28 cellular contexts compared by ENCODE assay signal in the genomic region with DNA sequence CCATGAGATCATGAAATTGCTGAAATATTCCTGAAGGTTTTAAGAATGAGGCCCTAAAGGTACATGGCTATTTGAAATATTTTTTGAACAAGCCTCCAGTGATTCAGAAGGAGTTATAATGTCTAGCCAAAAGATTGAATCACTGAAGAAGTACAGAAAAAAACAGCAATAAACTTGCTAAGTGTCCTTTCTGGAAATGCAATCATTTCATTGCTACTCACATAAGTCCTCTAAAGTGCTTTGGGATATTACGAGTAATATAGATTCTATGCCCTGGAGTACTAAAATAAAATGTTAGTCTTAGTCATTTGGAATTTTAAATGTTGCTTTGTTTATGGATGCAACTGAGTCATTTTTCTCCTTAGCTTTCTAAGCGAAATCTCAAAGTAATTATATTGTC.
"Had no signal": no experiment of that assay in that cellular context is flagged by ENCODE, and none has a peak within 500 bp of the region (broad histone marks: within the 10 kb centered on the region; RNA-seq: fewer than 3 reads in every experiment).

No MANE protein-coding gene starts in this region.

- H3K9me3 Mint-ChIP-seq: activated B cell treated with CpG ODN at 0.5 μM for 24 hours; activated naive CD4-positive, alpha-beta T cell treated with anti-CD3 and anti-CD28 coated beads, Interleukin-2, amount 50 U/mL, for 24 hours; activated naive CD8-positive, alpha-beta T cell treated with anti-CD3 and anti-CD28 coated beads, Interleukin-2, amount 50 U/mL, for 24 hours; activated T-cell treated with anti-CD3 and anti-CD28 coated beads, Interleukin-2, amount 50 U/mL, for 4 hours; activated T-helper 2 cell treated with anti-CD3 and anti-CD28 coated beads, Interferon-gamma antibody, Interleukin-2, Interleukin-4, amounts not matched to agents 10 μg/mL and 5 μg/mL and 100 μg/mL, durations not matched to agents 14 hours and 24 hours and 36 hours; central memory CD8-positive, alpha-beta T cell; endodermal cell; memory B cell; stimulated activated memory B cell treated with anti-CD40 and anti-IgM and Interleukin-4, amounts not matched to agents 10 μg/mL and 1 μg/mL and 100 μg/mL, for 72 hours; T-helper 1 cell treated with Interleukin-12 subunit alpha and Interleukin-12 subunit beta and Interleukin-4 antibody, amounts not matched to agents 30 μg/mL and 1 μg/mL, for 36 hours had no signal

- H3K27me3 Mint-ChIP-seq: activated B cell treated with CpG ODN at 0.5 μM for 24 hours; activated CD8-positive, alpha-beta T cell treated with anti-CD3 and anti-CD28 coated beads for 36 hours; activated naive CD8-positive, alpha-beta T cell treated with anti-CD3 and anti-CD28 coated beads, Interleukin-2, amount 50 U/mL, for 24 hours; central memory CD8-positive, alpha-beta T cell; dendritic cell treated with granulocyte-macrophage colony-stimulating factor and Interleukin-4, amounts not matched to agents 40 ng/mL and 50 ng/mL, for 4 days; memory B cell; naive thymus-derived CD4-positive, alpha-beta T cell; stimulated activated memory B cell treated with anti-CD40 and anti-IgM and Interleukin-4, amounts not matched to agents 10 μg/mL and 1 μg/mL and 100 μg/mL, for 72 hours; stimulated activated naive CD8-positive, alpha-beta T cell treated with anti-CD3 and anti-CD28 coated beads, Interleukin-15, amount 100 ng/mL, for 72 hours had no signal

- ATAC-seq: activated CD8-positive, alpha-beta T cell treated with anti-CD3 and anti-CD28 coated beads for 36 hours; activated naive CD8-positive, alpha-beta T cell treated with anti-CD3 and anti-CD28 coated beads, Interleukin-2, amount 50 U/mL, for 24 hours; activated T-cell treated with anti-CD3 and anti-CD28 coated beads, Interleukin-2, amount 50 U/mL, for 4 hours; heart right ventricle; naive thymus-derived CD4-positive, alpha-beta T cell; psoas muscle; stimulated activated memory B cell treated with anti-CD40 and anti-IgM and Interleukin-4, amounts not matched to agents 10 μg/mL and 1 μg/mL and 100 μg/mL, for 72 hours; stimulated activated naive CD8-positive, alpha-beta T cell treated with anti-CD3 and anti-CD28 coated beads, Interleukin-15, amount 100 ng/mL, for 72 hours had no signal

- H3K27me3 ChIP-seq: breast epithelium, esophagus squamous epithelium, heart right ventricle, sigmoid colon, tibial artery had no signal

- H3K9me3 ChIP-seq: esophagus squamous epithelium, psoas muscle had no signal

- H3K4me3 ChIP-seq: breast epithelium, esophagus squamous epithelium, heart right ventricle, psoas muscle, sigmoid colon, smooth muscle cell, tibial artery had no signal

- H3K4me1 ChIP-seq: breast epithelium, esophagus squamous epithelium, heart right ventricle, parathyroid adenoma, psoas muscle, tibial artery had no signal

- DNase-seq: activated B cell treated with CpG ODN at 0.5 μM for 24 hours; activated CD4-positive, alpha-beta T cell treated with anti-CD3 and anti-CD28 coated beads, Interleukin-2, amount 50 U/mL, for 1 hour; activated CD8-positive, alpha-beta T cell treated with anti-CD3 and anti-CD28 coated beads for 36 hours; activated naive CD8-positive, alpha-beta T cell treated with anti-CD3 and anti-CD28 coated beads, Interleukin-2, amount 50 U/mL, for 24 hours; activated T-cell treated with anti-CD3 and anti-CD28 coated beads, Interleukin-2, amount 50 U/mL, for 4 hours; endodermal cell; esophagus squamous epithelium; heart right ventricle; midbrain; naive thymus-derived CD4-positive, alpha-beta T cell; psoas muscle; sigmoid colon; stimulated activated CD4-positive, alpha-beta T cell treated with anti-CD3 and anti-CD28 coated beads, Interleukin-1b, Interleukin-23, amount 100 ng/mL, for 48 hours; stimulated activated CD4-positive, alpha-beta T cell treated with anti-CD3 and anti-CD28 coated beads, Interleukin-4, amount 100 ng/mL, for 4 hours; stimulated activated CD8-positive, alpha-beta memory T cell treated with anti-CD3 and anti-CD28 coated beads, Interleukin-4, amount 100 ng/mL, for 48 hours; stimulated activated naive CD8-positive, alpha-beta T cell treated with anti-CD3 and anti-CD28 coated beads, Interleukin-15, amount 100 ng/mL, for 72 hours; T1000; tibial artery had no signal

- H3K27ac Mint-ChIP-seq: activated B cell treated with CpG ODN at 0.5 μM for 24 hours; activated CD8-positive, alpha-beta T cell treated with anti-CD3 and anti-CD28 coated beads for 36 hours; activated naive CD4-positive, alpha-beta T cell treated with anti-CD3 and anti-CD28 coated beads, Interleukin-2, amount 50 U/mL, for 24 hours; activated naive CD8-positive, alpha-beta T cell treated with anti-CD3 and anti-CD28 coated beads, Interleukin-2, amount 50 U/mL, for 24 hours; activated T-helper 2 cell treated with anti-CD3 and anti-CD28 coated beads, Interferon-gamma antibody, Interleukin-2, Interleukin-4, amounts not matched to agents 10 μg/mL and 5 μg/mL and 100 μg/mL, durations not matched to agents 14 hours and 24 hours and 36 hours; dendritic cell treated with granulocyte-macrophage colony-stimulating factor and Interleukin-4, amounts not matched to agents 40 ng/mL and 50 ng/mL, for 4 days; endodermal cell; memory B cell; naive thymus-derived CD4-positive, alpha-beta T cell; stimulated activated memory B cell treated with anti-CD40 and anti-IgM and Interleukin-4, amounts not matched to agents 10 μg/mL and 1 μg/mL and 100 μg/mL, for 72 hours; stimulated activated naive CD8-positive, alpha-beta T cell treated with anti-CD3 and anti-CD28 coated beads, Interleukin-15, amount 100 ng/mL, for 72 hours; T-helper 1 cell treated with Interleukin-12 subunit alpha and Interleukin-12 subunit beta and Interleukin-4 antibody, amounts not matched to agents 30 μg/mL and 1 μg/mL, for 36 hours had no signal

- H3K36me3 ChIP-seq: breast epithelium, esophagus squamous epithelium, heart right ventricle, sigmoid colon had no signal

- H2AFZ ChIP-seq: parathyroid adenoma had no signal

- H3K4me3 Mint-ChIP-seq: activated B cell treated with CpG ODN at 0.5 μM for 24 hours; activated CD8-positive, alpha-beta T cell treated with anti-CD3 and anti-CD28 coated beads for 36 hours; activated naive CD4-positive, alpha-beta T cell treated with anti-CD3 and anti-CD28 coated beads, Interleukin-2, amount 50 U/mL, for 24 hours; activated naive CD8-positive, alpha-beta T cell treated with anti-CD3 and anti-CD28 coated beads, Interleukin-2, amount 50 U/mL, for 24 hours; activated T-cell treated with anti-CD3 and anti-CD28 coated beads, Interleukin-2, amount 50 U/mL, for 4 hours; central memory CD8-positive, alpha-beta T cell; dendritic cell treated with granulocyte-macrophage colony-stimulating factor and Interleukin-4, amounts not matched to agents 40 ng/mL and 50 ng/mL, for 4 days; endodermal cell; memory B cell; naive thymus-derived CD4-positive, alpha-beta T cell; stimulated activated memory B cell treated with anti-CD40 and anti-IgM and Interleukin-4, amounts not matched to agents 10 μg/mL and 1 μg/mL and 100 μg/mL, for 72 hours; stimulated activated naive CD8-positive, alpha-beta T cell treated with anti-CD3 and anti-CD28 coated beads, Interleukin-15, amount 100 ng/mL, for 72 hours; T-helper 1 cell treated with Interleukin-12 subunit alpha and Interleukin-12 subunit beta and Interleukin-4 antibody, amounts not matched to agents 30 μg/mL and 1 μg/mL, for 36 hours had no signal

- H3K79me2 ChIP-seq: parathyroid adenoma had no signal

- H3K36me3 Mint-ChIP-seq: activated naive CD4-positive, alpha-beta T cell treated with anti-CD3 and anti-CD28 coated beads, Interleukin-2, amount 50 U/mL, for 24 hours; memory B cell; stimulated activated memory B cell treated with anti-CD40 and anti-IgM and Interleukin-4, amounts not matched to agents 10 μg/mL and 1 μg/mL and 100 μg/mL, for 72 hours had no signal

- H3K4me1 Mint-ChIP-seq: activated B cell treated with CpG ODN at 0.5 μM for 24 hours; activated naive CD4-positive, alpha-beta T cell treated with anti-CD3 and anti-CD28 coated beads, Interleukin-2, amount 50 U/mL, for 24 hours; activated naive CD8-positive, alpha-beta T cell treated with anti-CD3 and anti-CD28 coated beads, Interleukin-2, amount 50 U/mL, for 24 hours; central memory CD8-positive, alpha-beta T cell; memory B cell; naive thymus-derived CD4-positive, alpha-beta T cell; stimulated activated memory B cell treated with anti-CD40 and anti-IgM and Interleukin-4, amounts not matched to agents 10 μg/mL and 1 μg/mL and 100 μg/mL, for 72 hours; stimulated activated naive CD8-positive, alpha-beta T cell treated with anti-CD3 and anti-CD28 coated beads, Interleukin-15, amount 100 ng/mL, for 72 hours had no signal

- H3K4me2 ChIP-seq: smooth muscle cell had no signal

- H3K27ac ChIP-seq: breast epithelium, esophagus squamous epithelium, heart right ventricle, parathyroid adenoma, psoas muscle, sigmoid colon, tibial artery had no signal
